In genomic region chr3:139293665-139294023, GRCh38 we compare ENCODE assay signal across 20 cellular contexts. TPM values are rescaled to one million over a fixed set of nuclear protein-coding genes. Genes with fewer than 3 reads are reported as not detected.
A peak's percentile ranks its signal among the peaks of the same experiment; 100 is the strongest.
DNase-seq lines count a peak whose midpoint lies in the region; ATAC-seq, FAIRE-seq and TF ChIP-seq lines count a peak whose summit lies in the region.
"Had no signal": no experiment of that assay in that cellular context is flagged by ENCODE, and none has a peak within 500 bp of the region (broad histone marks: within the 10 kb centered on the region; RNA-seq: fewer than 3 reads in every experiment).

No MANE protein-coding gene starts in this region.

- H3K4me1 Mint-ChIP-seq in activated naive CD8-positive, alpha-beta T cell treated with anti-CD3 and anti-CD28 coated beads, Interleukin-2, amount 50 U/mL, for 24 hours = no peaks in the 10 kb centered on the region
- H3K4me1 Mint-ChIP-seq: CD4-positive, alpha-beta memory T cell; H9; IgD-negative memory B cell had no signal

- no peaks in the 10 kb centered on the region for H3K27me3 ChIP-seq in AG04450 (ENCODE audit: control insufficient read depth, insufficient read depth, low read length)
- no peaks in the 10 kb centered on the region; a peak in 1 of 5 replicates for H3K27me3 ChIP-seq in K562 (ENCODE audit: control insufficient read depth in 2 of 2, insufficient read depth in 2 of 2, low read length in 2 of 2)
- H3K27me3 ChIP-seq: BE2C had no signal

- WGBS in K562 (ENCODE audit: insufficient coverage, low coverage, missing lambda C conversion rate) = 59% methylated on average over 2 of the region's 2 CpGs
- 79% methylated on average over 2 of the region's 2 CpGs for WGBS in urinary bladder

- H3K27ac ChIP-seq in AG04450 (ENCODE audit: low read depth, low read length) (peak overlapping the region; percentile 66), HEK293 (ENCODE audit: extremely low read depth, low read depth, low read length) (no peak overlapping the region), K562 (ENCODE audit: extremely low read depth, low read depth, low read length) (no peak overlapping the region), urinary bladder (ENCODE audit: low read depth) (peak overlapping the region; percentile 14)
- H3K27ac ChIP-seq: C4-2B, KMS-11 had no signal

- no peak for TF ChIP-seq CTCF in AG04450 (IDR thresholded peaks at IDR 0.05; ENCODE audit: low read depth, low read length)
- TF ChIP-seq CTCF in HEK293 (tag by site-specific recombination; IDR thresholded peaks at IDR 0.05) = no peak
- no peak for TF ChIP-seq CTCF in K562 (IDR thresholded peaks at IDR 0.05 in 2 of 3, conservative IDR thresholded peaks at IDR 0.05 in 1 of 3; ENCODE audit: insufficient read depth in 2 of 3, low read depth in 1 of 3, low read length in 3 of 3)

- H3K27me3 Mint-ChIP-seq in activated naive CD8-positive, alpha-beta T cell treated with anti-CD3 and anti-CD28 coated beads, Interleukin-2, amount 50 U/mL, for 24 hours = no peaks in the 10 kb centered on the region

- no peak for DNase-seq in AG04450 (ENCODE audit: low read depth, low spot score)
- DNase-seq in K562 (ENCODE audit: extremely low read depth in 1 of 4, low spot score in 3 of 4) = no peak
- no peak for DNase-seq in activated naive CD8-positive, alpha-beta T cell treated with anti-CD3 and anti-CD28 coated beads, Interleukin-2, amount 50 U/mL, for 24 hours
- DNase-seq in NCI-H2196 treated with DMSO at 0.1 percent for 48 hours (lab: John Stamatoyannopoulos, UW; ENCODE audit: unreplicated experiment) = no peak
- DNase-seq: BE2C; CD4-positive, alpha-beta memory T cell; DMS153; DMS79 treated with DMSO at 0.1 percent for 48 hours; GOT3; H9 had no signal

- POLR2A ChIA-PET in AG04450 (lab: Yijun Ruan, JAX) (interaction anchor here (1.3 kb wide), 1 partner anchor 9 kb away, joined by 6 read pairs; no protein-coding TSS in a partner anchor), HEK293 (lab: Yijun Ruan, JAX) (no interaction called here), K562 (lab: Yijun Ruan, JAX) (no interaction called here)

- H4K20me1 ChIP-seq in K562 (replicated peaks; ENCODE audit: control insufficient read depth, insufficient read depth, low read length) = no peaks in the 10 kb centered on the region

- H3K4me3 ChIP-seq in AG04450 (ENCODE audit: low read depth, low read length) (no peak overlapping the region), HEK293 (ENCODE audit: low read depth, low read length) (no peak overlapping the region), K562 (no peak overlapping the region), urinary bladder (ENCODE audit: low read depth, low read length) (no peak overlapping the region)

- intact Hi-C loops in K562 (cut with micrococcal nuclease) = no loop called here

- no peaks in the 10 kb centered on the region for H3K36me3 Mint-ChIP-seq in activated naive CD8-positive, alpha-beta T cell treated with anti-CD3 and anti-CD28 coated beads, Interleukin-2, amount 50 U/mL, for 24 hours (ENCODE audit: low read depth)
- H3K36me3 Mint-ChIP-seq: CD4-positive, alpha-beta memory T cell; IgD-negative memory B cell had no signal

- no peak overlapping the region for H3K9ac ChIP-seq in K562 (ENCODE audit: insufficient read depth in 1 of 2, low read depth in 2 of 2, low read length in 2 of 2)
- H3K9ac ChIP-seq: KMS-11 had no signal

- TF ChIP-seq RAD21 in K562 (CRISPR knock-in tag; conservative IDR thresholded peaks at IDR 0.05 in 1 of 2, IDR thresholded peaks at IDR 0.05 in 1 of 2) = no peak

- H3K27ac Mint-ChIP-seq in activated naive CD8-positive, alpha-beta T cell treated with anti-CD3 and anti-CD28 coated beads, Interleukin-2, amount 50 U/mL, for 24 hours = no peak overlapping the region
- H3K27ac Mint-ChIP-seq: CD4-positive, alpha-beta memory T cell; H9; IgD-negative memory B cell had no signal

- H3K9me1 ChIP-seq in K562 (ENCODE audit: control insufficient read depth, insufficient read depth, low read length) = no peaks in the 10 kb centered on the region

- H3K4me1 ChIP-seq in HEK293 (ENCODE audit: control insufficient read depth, insufficient read depth, low read length) (no peaks in the 10 kb centered on the region), K562 (replicated peaks in 1 of 2; ENCODE audit: control insufficient read depth in 2 of 2, insufficient read depth in 2 of 2, low read length in 2 of 2) (peaks cover 13 to 23% of the 10 kb centered on the region in 2 experiments; a peak in 4 of 5 replicates), urinary bladder (ENCODE audit: insufficient read depth) (no peaks in the 10 kb centered on the region)
- H3K4me1 ChIP-seq: BE2C had no signal

- CTCF ChIA-PET in AG04450 (lab: Charles Lee) = interaction anchor here (1.0 to 1.5 kb wide), 6 partner anchors 9 to 371 kb away, joined by 3 to 7 read pairs (median 4); no protein-coding TSS in a partner anchor
- CTCF ChIA-PET in HEK293 (lab: Yijun Ruan, JAX) = no interaction called here
- CTCF ChIA-PET in K562 (lab: Yijun Ruan, JAX; ENCODE audit: low intra/inter-chr PET ratio) = no interaction called here

- no peak overlapping the region for H3K4me3 Mint-ChIP-seq in activated naive CD8-positive, alpha-beta T cell treated with anti-CD3 and anti-CD28 coated beads, Interleukin-2, amount 50 U/mL, for 24 hours
- H3K4me3 Mint-ChIP-seq: CD4-positive, alpha-beta memory T cell; H9; IgD-negative memory B cell had no signal

- ATAC-seq in K562 = no peak
- no peak for ATAC-seq in GM18520 (IDR thresholded peaks at IDR 0.05; ENCODE audit: unreplicated experiment)
- no peak for ATAC-seq in activated naive CD8-positive, alpha-beta T cell treated with anti-CD3 and anti-CD28 coated beads, Interleukin-2, amount 50 U/mL, for 24 hours

- H3K9me3 Mint-ChIP-seq in activated naive CD8-positive, alpha-beta T cell treated with anti-CD3 and anti-CD28 coated beads, Interleukin-2, amount 50 U/mL, for 24 hours = no peaks in the 10 kb centered on the region
- H3K9me3 Mint-ChIP-seq: CD4-positive, alpha-beta memory T cell; H9 had no signal

- no peak overlapping the region for H3K4me2 ChIP-seq in K562 (ENCODE audit: insufficient read depth, low read length)
- H3K4me2 ChIP-seq: KMS-11 had no signal

- no peak for TF ChIP-seq POLR2A in K562 (conservative IDR thresholded peaks at IDR 0.05)

- BruUV-seq in K562 (replicated peaks; lab: Mats Ljungman, UMichigan) = no TSS peak

- no peak for FAIRE-seq in K562 (lab: Jason Lieb, UNC)
- FAIRE-seq: A204.1, D721Med, G401.6, GM12891 had no signal

- in situ Hi-C loops in K562 (cut with MboI) = no loop called here

- H2AFZ ChIP-seq in K562 (ENCODE audit: low read depth, low read length) = no peak overlapping the region

- TF ChIP-seq EP300 in K562 (IDR thresholded peaks at IDR 0.05; ENCODE audit: low read length) = no peak

- H3K36me3 ChIP-seq in HEK293 (ENCODE audit: control insufficient read depth in 2 of 2, insufficient read depth in 1 of 2, low read length in 2 of 2) (no peaks in the 10 kb centered on the region), K562 (ENCODE audit: control insufficient read depth, insufficient read depth, low read length) (no peaks in the 10 kb centered on the region), urinary bladder (ENCODE audit: insufficient read depth) (no peaks in the 10 kb centered on the region)
- H3K36me3 ChIP-seq: BE2C had no signal

- H3K9me3 ChIP-seq in AG04450 (ENCODE audit: control insufficient read depth, insufficient read depth, low read length) (no peaks in the 10 kb centered on the region; the same call in 1 of the 2 replicates), HEK293 (ENCODE audit: control insufficient read depth, insufficient read depth, low read depth, low read length) (no peaks in the 10 kb centered on the region), K562 (replicated peaks; ENCODE audit: control insufficient read depth, insufficient read depth, low read depth, low read length) (peaks cover 14% of the 10 kb centered on the region)
- H3K9me3 ChIP-seq: BE2C had no signal

- H3K79me2 ChIP-seq in K562 (ENCODE audit: control insufficient read depth, insufficient read depth, low read length) = no peaks in the 10 kb centered on the region

TF ChIP-seq in HEK293, 187 proteins besides CTCF, POLR2A, EP300 and RAD21:
- TF ChIP-seq ZNF768 (tag by site-specific recombination; IDR thresholded peaks at IDR 0.05) = peak; percentile 53; the same call in 1 of the 2 replicates
- no peak for TF ChIP-seq ZNF140 (tag by site-specific recombination; IDR thresholded peaks at IDR 0.05)

TF ChIP-seq in K562, 482 proteins besides CTCF, POLR2A, EP300 and RAD21 (continues in another document):
- peak; percentile 44 for TF ChIP-seq BRD9 (IDR thresholded peaks at IDR 0.05; ENCODE audit: low read depth, partially characterized antibody)
- peak; percentile 74 for TF ChIP-seq TRIM28 (IDR thresholded peaks at IDR 0.05)
- peak in 1 of 2 experiments; percentile 82; a peak in 2 of 3 replicates for TF ChIP-seq CBX3 (IDR thresholded peaks at IDR 0.05; ENCODE audit: borderline replicate concordance in 1 of 2, low read length in 2 of 2)
- TF ChIP-seq CHD4 (IDR thresholded peaks at IDR 0.05; ENCODE audit: insufficient read depth, insufficient replicate concordance, low read depth, low read length, poor library complexity, severe bottlenecking) = peak; percentile 56
- peak; percentile 9 for TF ChIP-seq ZFP36 (IDR thresholded peaks at IDR 0.05; ENCODE audit: low read depth, low read length, partially characterized antibody)
- TF ChIP-seq KDM1A (IDR thresholded peaks at IDR 0.05) = peak; percentile 30 to 75; a peak in 2 of 4 replicates
- TF ChIP-seq SNRNP70 (optimal IDR thresholded peaks at IDR 0.05; ENCODE audit: low read depth, low read length) = no peak

RNA-seq across cellular contexts. Expression of gene MRPS22, which starts 50.2 kb away (rescaled TPM):
- 50.1 and 68.4 TPM in 2 replicates for polyA plus RNA-seq in AG04450 (2011; rRNA removed)
- 22.1 and 37.3 TPM in 2 replicates for polyA minus RNA-seq in AG04450 (2011; rRNA and poly(A)+ RNA removed)
- total RNA-seq in K562 (2011; cell fraction: chromatin; rRNA removed; ENCODE audit: low replicate concordance) = 38.6 and 79.2 TPM in 2 replicates
- 28.6 and 29.9 TPM in 2 replicates for total RNA-seq in K562 (2011; cell fraction: nucleolus; rRNA removed)
- total RNA-seq in K562 (2011; cell fraction: nucleoplasm; rRNA removed) = 45.2 and 53.5 TPM in 2 replicates
- 193 and 237 TPM in 2 replicates for total RNA-seq in K562 (2014; rRNA removed)
- 202 and 232 TPM in 2 replicates for total RNA-seq in K562 (2014; rRNA removed; fragmentation: Illumina TruSeq; extraction: Trizol)
- 216 and 229 TPM in 2 replicates for total RNA-seq in K562 (2015; rRNA removed; fragmentation: Illumina TruSeq; extraction: Trizol)
- 148 and 159 TPM in 2 replicates for total RNA-seq in K562 (2021)
- 131 and 189 TPM in 2 replicates for polyA plus RNA-seq in K562 (2011; rRNA removed)
- 101 TPM in 2 replicates for polyA plus RNA-seq in K562 (2011; cell fraction: cytosol; rRNA removed)
- polyA plus RNA-seq in K562 (2011; cell fraction: nucleus; rRNA removed) = 42.1 and 51.3 TPM in 2 replicates
- 100 and 122 TPM in 2 replicates for polyA plus RNA-seq in K562 (2012)
- polyA plus RNA-seq in K562 (2014; fragmentation: Illumina TruSeq; extraction: Trizol) = 197 and 219 TPM in 2 replicates
- polyA plus RNA-seq in K562 (2014; fragmentation: Nextera tagmentation; extraction: Ambion mirVana) = 100 to 1,000 TPM; 330 to 397 TPM
- 233 and 261 TPM in 2 replicates for polyA plus RNA-seq in K562 (2014; rRNA removed)
- polyA minus RNA-seq in K562 (2011; rRNA and poly(A)+ RNA removed) = 157 and 168 TPM in 2 replicates
- polyA minus RNA-seq in K562 (2011; cell fraction: cytosol; rRNA and poly(A)+ RNA removed) = 36.2 and 63.4 TPM in 2 replicates
- 37.8 and 82.5 TPM in 2 replicates for polyA minus RNA-seq in K562 (2011; cell fraction: nucleus; rRNA and poly(A)+ RNA removed)
- total RNA-seq in urinary bladder = 62.1 TPM
- 42.2 TPM for polyA plus RNA-seq in urinary bladder

Comparison
In these comparisons a context has a peak if more than half of its experiments do, and no peak if none do; other contexts are left out.
1. H3K27ac ChIP-seq: peak in AG04450 (single experiment) and urinary bladder (single experiment); none in HEK293 (single experiment) and K562 (single experiment).